Comparison of ENCODE assay signal across 13 cellular contexts in the genomic region with DNA sequence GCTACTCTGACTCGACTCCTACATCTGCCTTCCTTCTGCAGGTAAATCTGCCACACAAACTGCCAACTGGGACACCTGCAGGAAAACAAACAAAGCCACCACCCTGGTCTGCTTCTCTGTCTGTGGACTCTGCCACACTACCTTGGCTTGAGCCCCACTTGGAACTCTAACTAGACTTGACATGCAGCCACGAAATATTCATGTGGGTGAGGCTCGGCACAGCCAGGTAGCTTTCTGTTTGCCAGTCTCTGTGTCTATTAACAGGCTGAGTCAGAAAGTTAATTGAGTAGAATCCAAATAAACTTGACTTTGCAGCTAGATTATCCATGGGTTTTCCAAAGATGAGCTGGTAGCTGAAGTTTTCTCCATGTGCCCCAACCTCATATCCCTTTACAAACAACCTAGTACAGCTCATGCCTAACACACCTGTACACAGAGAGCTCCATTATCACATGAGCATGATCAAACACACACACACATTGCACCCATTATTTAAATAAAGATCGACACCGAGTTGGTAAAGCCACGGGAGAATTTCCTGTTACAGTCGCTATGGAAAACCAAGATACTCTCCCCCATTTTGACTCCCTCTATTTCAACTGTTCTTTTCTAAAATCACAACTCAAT. TPM values are rescaled to one million over a fixed set of nuclear protein-coding genes. Genes with fewer than 3 reads are reported as not detected.
DNase-seq lines count a peak whose midpoint lies in the region; ATAC-seq, FAIRE-seq and TF ChIP-seq lines count a peak whose summit lies in the region.
"Had no signal": no experiment of that assay in that cellular context is flagged by ENCODE, and none has a peak within 500 bp of the region (broad histone marks: within the 10 kb centered on the region; RNA-seq: fewer than 3 reads in every experiment).

No MANE protein-coding gene starts in this region.

- H3K4me2 ChIP-seq in K562 (ENCODE audit: insufficient read depth, low read length): peak overlapping the region; percentile 59

- H3K36me3 ChIP-seq in K562 (ENCODE audit: control insufficient read depth, insufficient read depth, low read length): no peaks in the 10 kb centered on the region
- no peaks in the 10 kb centered on the region for H3K36me3 ChIP-seq in left lung
- no peaks in the 10 kb centered on the region for H3K36me3 ChIP-seq in thyroid gland

- H3K4me3 ChIP-seq in K562 (no peak overlapping the region), left lung (peak overlapping the region; percentile 29 to 40), thyroid gland (replicated peaks in 1 of 3) (no peak overlapping the region)

- TF ChIP-seq EP300 in K562 (IDR thresholded peaks at IDR 0.05; ENCODE audit: low read length): no peak

- in situ Hi-C loops in K562 (cut with MboI): no loop called here

- TF ChIP-seq RAD21 in K562 (CRISPR knock-in tag; conservative IDR thresholded peaks at IDR 0.05 in 1 of 2, IDR thresholded peaks at IDR 0.05 in 1 of 2): no peak

- peaks cover 13 to 91% of the 10 kb centered on the region in 2 experiments for H3K4me1 ChIP-seq in K562 (replicated peaks in 1 of 2; ENCODE audit: control insufficient read depth in 2 of 2, insufficient read depth in 2 of 2, low read length in 2 of 2)
- no peaks in the 10 kb centered on the region for H3K4me1 ChIP-seq in left lung
- H3K4me1 ChIP-seq in thyroid gland: peaks cover 27% of the 10 kb centered on the region in 2 donors

- no peak for TF ChIP-seq CTCF in K562 (IDR thresholded peaks at IDR 0.05 in 2 of 3, conservative IDR thresholded peaks at IDR 0.05 in 1 of 3; ENCODE audit: insufficient read depth in 2 of 3, low read depth in 1 of 3, low read length in 3 of 3)
- TF ChIP-seq CTCF in left lung (IDR thresholded peaks at IDR 0.05): no peak
- no peak for TF ChIP-seq CTCF in thyroid gland (IDR thresholded peaks at IDR 0.05)

- CTCF ChIA-PET in K562 (lab: Yijun Ruan, JAX; ENCODE audit: low intra/inter-chr PET ratio): no interaction called here

- ATAC-seq in K562 (no peak), left lung (no peak), HG02938 (IDR thresholded peaks at IDR 0.05; ENCODE audit: unreplicated experiment) (no peak), HG02642 (IDR thresholded peaks at IDR 0.05; ENCODE audit: poor library complexity, unreplicated experiment) (no peak)
- ATAC-seq: stimulated activated naive B cell treated with anti-CD40 and anti-IgM and Interleukin-4, amounts not matched to agents 10 μg/mL and 1 μg/mL and 100 μg/mL, for 72 hours had no signal

- WGBS in K562 (ENCODE audit: insufficient coverage, low coverage, missing lambda C conversion rate): 46% methylated on average over 7 of the region's 7 CpGs
- WGBS in thyroid gland, 2 donors: 58 to 66% methylated on average over 7 of the region's 7 CpGs

- H2AFZ ChIP-seq in K562 (ENCODE audit: low read depth, low read length): peak overlapping the region; percentile 5

- no peak for FAIRE-seq in K562 (lab: Jason Lieb, UNC)

- no peak for TF ChIP-seq POLR2A in K562 (conservative IDR thresholded peaks at IDR 0.05)
- peak in 1 of 2 donors; percentile 55 for TF ChIP-seq POLR2A in thyroid gland (IDR thresholded peaks at IDR 0.05)

- H3K9me1 ChIP-seq in K562 (ENCODE audit: control insufficient read depth, insufficient read depth, low read length): no peaks in the 10 kb centered on the region

- H3K79me2 ChIP-seq in K562 (ENCODE audit: control insufficient read depth, insufficient read depth, low read length): no peaks in the 10 kb centered on the region; the same call in 2 of the 3 replicates

- DNase-seq in NCI-H1105 treated with DMSO at 0.1 percent for 48 hours (lab: John Stamatoyannopoulos, UW): peak; percentile 34
- DNase-seq in K562 (ENCODE audit: extremely low read depth in 1 of 4, low spot score in 3 of 4): no peak
- DNase-seq in left lung: no peak
- DNase-seq in thyroid gland: peak; percentile 61 to 74
- no peak for DNase-seq in Kasumi-1 (lab: John Stamatoyannopoulos, UW)
- DNase-seq in stimulated activated CD4-positive, alpha-beta T cell treated with anti-CD3 and anti-CD28 coated beads, Interleukin-12 subunit alpha, Interleukin-12 subunit beta, amount 100 ng/mL, for 4 hours: no peak
- DNase-seq: effector CD4-positive, alpha-beta T cell; hippocampal formation; nephron progenitor cell; stimulated activated naive B cell treated with anti-CD40 and anti-IgM and Interleukin-4, amounts not matched to agents 10 μg/mL and 1 μg/mL and 100 μg/mL, for 72 hours had no signal

- no TSS peak for BruUV-seq in K562 (replicated peaks; lab: Mats Ljungman, UMichigan)

- no peaks in the 10 kb centered on the region for H3K27me3 ChIP-seq in K562 (ENCODE audit: control insufficient read depth in 2 of 2, insufficient read depth in 2 of 2, low read length in 2 of 2)
- peaks cover 0 to 24% of the 10 kb centered on the region in 2 donors for H3K27me3 ChIP-seq in left lung
- H3K27me3 ChIP-seq in thyroid gland: no peaks in the 10 kb centered on the region

- no peaks in the 10 kb centered on the region for H4K20me1 ChIP-seq in K562 (replicated peaks; ENCODE audit: control insufficient read depth, insufficient read depth, low read length)

- H3K9ac ChIP-seq in K562 (ENCODE audit: insufficient read depth in 1 of 2, low read depth in 2 of 2, low read length in 2 of 2): peak overlapping the region in 1 of 2 experiments; percentile 25; a peak in 1 of 4 replicates

- POLR2A ChIA-PET in K562 (lab: Yijun Ruan, JAX): interaction anchor here (0.7 to 9.0 kb wide), 5 partner anchors 7 to 476 kb away, joined by 3 to 104 read pairs (median 33); partner anchors contain the start of gene YOD1

- intact Hi-C loops in K562 (cut with micrococcal nuclease): no loop called here
- intact Hi-C loops in left lung (cut with DNase I): no loop called here
- intact Hi-C loops in thyroid gland (cut with DNase I): no loop called here

- H3K27ac ChIP-seq in K562 (ENCODE audit: extremely low read depth, low read depth, low read length): no peak overlapping the region
- peak overlapping the region; percentile 73 to 85 for H3K27ac ChIP-seq in left lung
- peak overlapping the region; percentile 53 to 86 (median 80) for H3K27ac ChIP-seq in thyroid gland

- no peaks in the 10 kb centered on the region for H3K9me3 ChIP-seq in K562 (replicated peaks; ENCODE audit: control insufficient read depth, insufficient read depth, low read depth, low read length)
- no peaks in the 10 kb centered on the region for H3K9me3 ChIP-seq in left lung
- H3K9me3 ChIP-seq in thyroid gland: no peaks in the 10 kb centered on the region

RNA-seq across cellular contexts. Expression of gene C1orf116, which starts 0.8 kb away (rescaled TPM):
- 2.8 and 4.0 TPM in 2 replicates for total RNA-seq in K562 (2011; cell fraction: chromatin; rRNA removed; ENCODE audit: low replicate concordance)
- 2.5 and 3.0 TPM in 2 replicates for total RNA-seq in K562 (2011; cell fraction: nucleolus; rRNA removed)
- 3.1 and 3.4 TPM in 2 replicates for total RNA-seq in K562 (2011; cell fraction: nucleoplasm; rRNA removed)
- total RNA-seq in K562 (2014; rRNA removed): 1.8 TPM in 2 replicates
- total RNA-seq in K562 (2014; rRNA removed; fragmentation: Illumina TruSeq; extraction: Trizol): 0.80 and 0.95 TPM in 2 replicates
- total RNA-seq in K562 (2015; rRNA removed; fragmentation: Illumina TruSeq; extraction: Trizol): 0.80 and 0.87 TPM in 2 replicates
- 2.6 and 2.7 TPM in 2 replicates for total RNA-seq in K562 (2021)
- 1.2 and 2.6 TPM in 2 replicates for polyA plus RNA-seq in K562 (2011; rRNA removed)
- polyA plus RNA-seq in K562 (2011; cell fraction: cytosol; rRNA removed): 0.81 and 1.4 TPM in 2 replicates
- polyA plus RNA-seq in K562 (2011; cell fraction: nucleus; rRNA removed): 2.3 and 5.0 TPM in 2 replicates
- polyA plus RNA-seq in K562 (2012): 2.2 and 2.8 TPM in 2 replicates
- polyA plus RNA-seq in K562 (2014; fragmentation: Illumina TruSeq; extraction: Trizol): 3.0 and 3.1 TPM in 2 replicates
- under 1 TPM; 0.62 to 0.69 TPM for polyA plus RNA-seq in K562 (2014; fragmentation: Nextera tagmentation; extraction: Ambion mirVana)
- polyA plus RNA-seq in K562 (2014; rRNA removed): 0.62 and 0.95 TPM in 2 replicates
- 2.6 TPM in 2 replicates for polyA minus RNA-seq in K562 (2011; rRNA and poly(A)+ RNA removed)
- polyA minus RNA-seq in K562 (2011; cell fraction: cytosol; rRNA and poly(A)+ RNA removed): 2.4 and 2.5 TPM in 2 replicates
- polyA minus RNA-seq in K562 (2011; cell fraction: nucleus; rRNA and poly(A)+ RNA removed): 4.4 and 5.2 TPM in 2 replicates
- 100 to 1,000 TPM; 101 to 212 TPM for total RNA-seq in left lung
- 10 to 100 TPM in 3 of 4 donors, 1 to 10 TPM in 1; 7.1 to 24.6 (median 13.3) TPM for total RNA-seq in thyroid gland
- total RNA-seq: T-helper 2 cell treated with Interferon-gamma antibody and Interleukin-4, amounts not matched to agents 100 ng/mL and 5 ng/mL, for 36 hours had no signal

RNA-seq across cellular contexts. Expression of gene YOD1, which starts 19.3 kb away (rescaled TPM):
- 25.7 and 74.5 TPM in 2 replicates for total RNA-seq in K562 (2011; cell fraction: chromatin; rRNA removed; ENCODE audit: low replicate concordance)
- 20.0 and 23.4 TPM in 2 replicates for total RNA-seq in K562 (2011; cell fraction: nucleolus; rRNA removed)
- total RNA-seq in K562 (2011; cell fraction: nucleoplasm; rRNA removed): 50.4 and 82.5 TPM in 2 replicates
- total RNA-seq in K562 (2014; rRNA removed) (47.5 and 49.8 TPM in 2 replicates), K562 (2014; rRNA removed; fragmentation: Illumina TruSeq; extraction: Trizol) (78.1 and 91.0 TPM in 2 replicates), K562 (2015; rRNA removed; fragmentation: Illumina TruSeq; extraction: Trizol) (51.8 and 56.0 TPM in 2 replicates), K562 (2021) (61.6 and 61.7 TPM in 2 replicates), left lung (1 to 10 TPM; 7.3 to 9.9 TPM), thyroid gland (10 to 100 TPM; 11.6 to 17.7 (median 13.5) TPM)
- polyA plus RNA-seq in K562 (2011; rRNA removed) (38.8 and 46.9 TPM in 2 replicates), K562 (2014; fragmentation: Illumina TruSeq; extraction: Trizol) (43.9 and 46.5 TPM in 2 replicates), K562 (2014; fragmentation: Nextera tagmentation; extraction: Ambion mirVana) (10 to 100 TPM; 18.2 to 24.0 TPM), K562 (2014; rRNA removed) (27.9 and 28.7 TPM in 2 replicates)
- 9.4 and 20.3 TPM in 2 replicates for polyA plus RNA-seq in K562 (2011; cell fraction: cytosol; rRNA removed)
- polyA plus RNA-seq in K562 (2011; cell fraction: nucleus; rRNA removed): 23.5 and 35.3 TPM in 2 replicates
- polyA plus RNA-seq in K562 (2012): 19.8 and 21.4 TPM in 2 replicates
- polyA minus RNA-seq in K562 (2011; rRNA and poly(A)+ RNA removed): 61.7 and 76.1 TPM in 2 replicates
- polyA minus RNA-seq in K562 (2011; cell fraction: cytosol; rRNA and poly(A)+ RNA removed): 33.8 and 43.8 TPM in 2 replicates
- polyA minus RNA-seq in K562 (2011; cell fraction: nucleus; rRNA and poly(A)+ RNA removed): 50.4 and 102 TPM in 2 replicates

RNA-seq across cellular contexts. Expression of gene PFKFB2, which starts 21.3 kb away (rescaled TPM):
- 29.4 and 45.8 TPM in 2 replicates for total RNA-seq in K562 (2011; cell fraction: chromatin; rRNA removed; ENCODE audit: low replicate concordance)
- total RNA-seq in K562 (2011; cell fraction: nucleolus; rRNA removed): 18.0 and 21.1 TPM in 2 replicates
- total RNA-seq in K562 (2011; cell fraction: nucleoplasm; rRNA removed): 29.2 and 44.5 TPM in 2 replicates
- total RNA-seq in K562 (2014; rRNA removed) (10.5 and 12.3 TPM in 2 replicates), K562 (2014; rRNA removed; fragmentation: Illumina TruSeq; extraction: Trizol) (21.9 and 26.2 TPM in 2 replicates), K562 (2015; rRNA removed; fragmentation: Illumina TruSeq; extraction: Trizol) (17.3 and 17.8 TPM in 2 replicates), K562 (2021) (20.4 and 22.9 TPM in 2 replicates), left lung (10 to 100 TPM; 52.6 to 63.8 TPM), thyroid gland (100 to 1,000 TPM in 2 of 4 donors, 10 to 100 TPM in 2; 87.7 to 191 (median 110) TPM)
- polyA plus RNA-seq in K562 (2011; rRNA removed) (24.1 and 26.0 TPM in 2 replicates), K562 (2014; fragmentation: Illumina TruSeq; extraction: Trizol) (13.5 and 16.4 TPM in 2 replicates), K562 (2014; fragmentation: Nextera tagmentation; extraction: Ambion mirVana) (1 to 10 TPM; 6.9 to 7.6 TPM), K562 (2014; rRNA removed) (11.7 and 11.9 TPM in 2 replicates)
- 7.4 and 16.5 TPM in 2 replicates for polyA plus RNA-seq in K562 (2011; cell fraction: cytosol; rRNA removed)
- 45.3 and 52.2 TPM in 2 replicates for polyA plus RNA-seq in K562 (2011; cell fraction: nucleus; rRNA removed)
- polyA plus RNA-seq in K562 (2012): 11.2 and 14.1 TPM in 2 replicates
- polyA minus RNA-seq in K562 (2011; rRNA and poly(A)+ RNA removed): 44.6 and 45.6 TPM in 2 replicates
- polyA minus RNA-seq in K562 (2011; cell fraction: cytosol; rRNA and poly(A)+ RNA removed): 11.7 and 14.3 TPM in 2 replicates
- 18.3 and 29.3 TPM in 2 replicates for polyA minus RNA-seq in K562 (2011; cell fraction: nucleus; rRNA and poly(A)+ RNA removed)

RNA-seq across cellular contexts. Expression of gene C4BPB, which starts 56.9 kb away (rescaled TPM):
- not detected in 2 replicates for total RNA-seq in K562 (2011; cell fraction: chromatin; rRNA removed; ENCODE audit: low replicate concordance)
- not detected in 2 replicates for total RNA-seq in K562 (2011; cell fraction: nucleolus; rRNA removed)
- total RNA-seq in K562 (2011; cell fraction: nucleoplasm; rRNA removed): not detected in 2 replicates
- not detected in 2 replicates for total RNA-seq in K562 (2014; rRNA removed)
- total RNA-seq in K562 (2014; rRNA removed; fragmentation: Illumina TruSeq; extraction: Trizol): not detected in 2 replicates
- total RNA-seq in K562 (2015; rRNA removed; fragmentation: Illumina TruSeq; extraction: Trizol): not detected in 2 replicates
- total RNA-seq in K562 (2021): not detected in 2 replicates
- not detected in 2 replicates for polyA plus RNA-seq in K562 (2011; rRNA removed)
- polyA plus RNA-seq in K562 (2011; cell fraction: cytosol; rRNA removed): 0.03 TPM in 1 of 2 replicates, not detected in the other
- polyA plus RNA-seq in K562 (2011; cell fraction: nucleus; rRNA removed): not detected in 2 replicates
- polyA plus RNA-seq in K562 (2012): not detected in 2 replicates
- polyA plus RNA-seq in K562 (2014; fragmentation: Illumina TruSeq; extraction: Trizol): not detected in 2 replicates
- not detected for polyA plus RNA-seq in K562 (2014; fragmentation: Nextera tagmentation; extraction: Ambion mirVana)
- polyA plus RNA-seq in K562 (2014; rRNA removed): not detected in 2 replicates
- 0.12 TPM in 1 of 2 replicates, not detected in the other for polyA minus RNA-seq in K562 (2011; rRNA and poly(A)+ RNA removed)
- 2.3 and 3.0 TPM in 2 replicates for polyA minus RNA-seq in K562 (2011; cell fraction: cytosol; rRNA and poly(A)+ RNA removed)
- 0.22 and 0.54 TPM in 2 replicates for polyA minus RNA-seq in K562 (2011; cell fraction: nucleus; rRNA and poly(A)+ RNA removed)
- 1 to 10 TPM; 4.3 to 6.4 TPM for total RNA-seq in left lung
- total RNA-seq in thyroid gland: not detected

Comparison
In these comparisons a context has a peak if more than half of its experiments do, and no peak if none do; other contexts are left out.
1. DNase-seq: peak in NCI-H1105 treated with DMSO at 0.1 percent for 48 hours (single experiment) and thyroid gland (2 of 2); none in K562 (0 of 4), left lung (0 of 2), Kasumi-1 (0 of 2) and stimulated activated CD4-positive, alpha-beta T cell treated with anti-CD3 and anti-CD28 coated beads, Interleukin-12 subunit alpha, Interleukin-12 subunit beta, amount 100 ng/mL, for 4 hours (single experiment).
2. H3K4me3 ChIP-seq: peak in left lung (2 of 2); none in K562 (single experiment) and thyroid gland (0 of 3).